ENCODE assay signal across 8 cellular contexts in the genomic region with DNA sequence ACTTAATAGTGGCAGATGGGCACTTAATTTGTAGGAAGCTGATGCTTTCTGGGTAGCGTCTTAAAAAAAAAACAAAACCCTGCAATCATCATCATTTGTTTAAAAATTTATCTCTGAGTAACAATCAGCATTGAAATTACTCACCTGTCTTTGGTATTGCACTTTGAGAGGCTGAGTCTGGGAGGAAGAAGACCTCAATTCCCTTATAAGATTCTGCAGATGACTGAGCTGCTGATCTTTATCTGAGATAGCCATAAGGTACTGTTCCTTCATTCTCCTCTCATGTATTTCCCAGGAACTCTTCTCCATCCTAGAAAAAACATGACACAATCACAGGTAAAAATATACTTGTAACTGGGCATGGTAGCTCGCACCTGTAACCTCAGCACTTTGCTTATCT.
"Had no signal": no experiment of that assay in that cellular context is flagged by ENCODE, and none has a peak within 500 bp of the region (broad histone marks: within the 10 kb centered on the region; RNA-seq: fewer than 3 reads in every experiment).

No MANE protein-coding gene starts in this region.

- H3K27ac Mint-ChIP-seq: GM23338 had no signal

- DNase-seq: H9, HCEC 1CT, IMR-90 had no signal

- H3K9me3 Mint-ChIP-seq: GM23338, H9 had no signal

- H3K4me1 Mint-ChIP-seq: GM23338, H9 had no signal

- H3K4me3 Mint-ChIP-seq: GM23338, H9 had no signal

- FAIRE-seq: H1, H54, HTR-8/SVneo, K562 had no signal
